Comparison of ENCODE assay signal across 8 cellular contexts in the genomic region with DNA sequence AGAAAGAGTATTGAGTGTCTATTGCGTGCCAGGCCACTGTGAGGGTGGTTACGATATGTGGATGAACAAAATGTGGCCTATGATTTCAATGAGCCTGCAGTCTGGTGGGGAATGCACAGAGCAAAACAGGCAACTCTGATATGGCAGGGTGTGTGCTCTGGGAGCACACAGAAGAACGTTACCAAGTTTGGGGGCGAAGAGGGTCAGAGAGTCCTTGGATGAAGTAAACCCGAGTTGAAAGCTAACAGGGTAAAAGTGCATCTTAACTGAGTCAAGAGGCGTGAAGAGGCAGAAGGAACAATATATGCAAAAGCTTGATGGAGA. TPM values are rescaled to one million over a fixed set of nuclear protein-coding genes. Genes with fewer than 3 reads are reported as not detected.
DNase-seq lines count a peak whose midpoint lies in the region; ATAC-seq, FAIRE-seq and TF ChIP-seq lines count a peak whose summit lies in the region.

No MANE protein-coding gene starts in this region.

- intact Hi-C loops in colonic mucosa (cut with DNase I) = loop anchor here (5.0 kb wide), 1 partner anchor 98 kb away; no protein-coding TSS in a partner anchor

- peaks cover 0 to 3% (median 0%) of the 10 kb centered on the region in 7 donors for H3K9me3 Mint-ChIP-seq in CD4-positive, CD25-positive, alpha-beta regulatory T cell
- peaks cover 0 to 6% (median 0%) of the 10 kb centered on the region in 7 donors for H3K9me3 Mint-ChIP-seq in naive B cell

- no peaks in the 10 kb centered on the region for H3K27me3 Mint-ChIP-seq in CD4-positive, CD25-positive, alpha-beta regulatory T cell
- no peaks in the 10 kb centered on the region for H3K27me3 Mint-ChIP-seq in naive B cell

- no peak for ATAC-seq in CD4-positive, CD25-positive, alpha-beta regulatory T cell (ENCODE audit: low read depth in 2 of 2)
- peak in 1 of 2 donors; percentile 3 for ATAC-seq in naive B cell (ENCODE audit: low read depth in 2 of 2)
- no peak for ATAC-seq in GM21423 (IDR thresholded peaks at IDR 0.05; ENCODE audit: unreplicated experiment)

- no peaks in the 10 kb centered on the region for H3K9me3 ChIP-seq in CD4-positive, CD25-positive, alpha-beta regulatory T cell (ENCODE audit: control insufficient read depth in 2 of 2, low read length in 2 of 2)
- H3K9me3 ChIP-seq in HUES64 (ENCODE audit: insufficient read depth, low read depth, low read length) (no peaks in the 10 kb centered on the region), colonic mucosa (no peaks in the 10 kb centered on the region)

- no peak for TF ChIP-seq CTCF in colonic mucosa (IDR thresholded peaks at IDR 0.05)

- peaks cover 9 to 31% (median 11%) of the 10 kb centered on the region in 4 donors for H3K4me1 Mint-ChIP-seq in CD4-positive, CD25-positive, alpha-beta regulatory T cell
- H3K4me1 Mint-ChIP-seq in naive B cell = peaks cover 9 to 22% (median 14%) of the 10 kb centered on the region in 3 donors

- H3K9ac ChIP-seq in HUES64 (ENCODE audit: low read depth, low read length) (peak overlapping the region; percentile 87), colonic mucosa (ENCODE audit: low read depth in 2 of 2, low read length in 2 of 2) (peak overlapping the region; percentile 72 to 75)

- no peak for TF ChIP-seq POLR2A in GM12892 (IDR thresholded peaks at IDR 0.05; ENCODE audit: low read depth, low read length)

- H3K4me3 ChIP-seq in CD4-positive, CD25-positive, alpha-beta regulatory T cell (ENCODE audit: low read depth, low read length) = peak overlapping the region; percentile 93
- H3K4me3 ChIP-seq in HUES64 (ENCODE audit: low read length) (peak overlapping the region; percentile 90), colonic mucosa (peak overlapping the region; percentile 52)

- peaks cover 7% of the 10 kb centered on the region for H3K36me3 ChIP-seq in CD4-positive, CD25-positive, alpha-beta regulatory T cell (ENCODE audit: control insufficient read depth, insufficient read depth, low read length)
- H3K36me3 ChIP-seq in HUES64 (ENCODE audit: insufficient read depth, low read length) (no peaks in the 10 kb centered on the region), colonic mucosa (no peaks in the 10 kb centered on the region)

- no peak for FAIRE-seq in GM12892 (lab: Jason Lieb, UNC)

- WGBS in HUES64 = 63% methylated on average over 6 of the region's 6 CpGs

- H3K27ac Mint-ChIP-seq in CD4-positive, CD25-positive, alpha-beta regulatory T cell = peak overlapping the region; percentile 99 to 100 (median 100)
- H3K27ac Mint-ChIP-seq in naive B cell = peak overlapping the region; percentile 98 to 100 (median 100)

- H3K27me3 ChIP-seq in CD4-positive, CD25-positive, alpha-beta regulatory T cell (ENCODE audit: control insufficient read depth, insufficient read depth, low read length) = no peaks in the 10 kb centered on the region
- H3K27me3 ChIP-seq in HUES64 (ENCODE audit: insufficient read depth, low read length) (no peaks in the 10 kb centered on the region), colonic mucosa (no peaks in the 10 kb centered on the region)

- peak overlapping the region; percentile 99 for H3K27ac ChIP-seq in CD4-positive, CD25-positive, alpha-beta regulatory T cell (ENCODE audit: insufficient read depth, low read length, poor library complexity, severe bottlenecking)
- H3K27ac ChIP-seq in HUES64 (ENCODE audit: low read depth, low read length) (peak overlapping the region; percentile 93), colonic mucosa (peak overlapping the region; percentile 91)

- peak overlapping the region; percentile 94 to 95 (median 94) for H3K4me3 Mint-ChIP-seq in CD4-positive, CD25-positive, alpha-beta regulatory T cell
- H3K4me3 Mint-ChIP-seq in naive B cell = peak overlapping the region; percentile 82 to 100 (median 96)

- H3K36me3 Mint-ChIP-seq in CD4-positive, CD25-positive, alpha-beta regulatory T cell = peaks cover 20% of the 10 kb centered on the region
- H3K36me3 Mint-ChIP-seq in naive B cell = no peaks in the 10 kb centered on the region

- peaks cover 16% of the 10 kb centered on the region for H3K4me1 ChIP-seq in CD4-positive, CD25-positive, alpha-beta regulatory T cell (ENCODE audit: control insufficient read depth, insufficient read depth, low read length, poor library complexity, severe bottlenecking)
- H3K4me1 ChIP-seq in HUES64 (ENCODE audit: insufficient read depth, low read length) (0 out of 2 replicates have a peak, but pooled peaks cover 6% of the 10 kb centered on the region), colonic mucosa (no peaks in the 10 kb centered on the region)

- DNase-seq in CD4-positive, CD25-positive, alpha-beta regulatory T cell = no peak
- DNase-seq in colonic mucosa (no peak), naive B cell (no peak), iPS-NIHi11 (ENCODE audit: low spot score) (no peak), GM12892 (ENCODE audit: insufficient read length) (no peak), DMS53 treated with DMSO at 0.1 percent for 48 hours (lab: John Stamatoyannopoulos, UW; ENCODE audit: unreplicated experiment) (no peak)

RNA-seq across cellular contexts. Expression of gene CFAP68, which starts 0.3 kb away (rescaled TPM):
- total RNA-seq in CD4-positive, CD25-positive, alpha-beta regulatory T cell = 8.3 TPM
- 10 to 100 TPM; 24.6 to 44.6 (median 27.4) TPM for polyA plus RNA-seq in CD4-positive, CD25-positive, alpha-beta regulatory T cell
- polyA plus RNA-seq in HUES64 (2013, experiment 1 of 2) = 33.5 TPM
- polyA plus RNA-seq in HUES64 (2013, experiment 2 of 2) = 42.2 TPM
- total RNA-seq in colonic mucosa = 10 to 100 TPM; 18.8 to 20.0 TPM
- polyA plus RNA-seq in naive B cell (ENCODE audit: low read depth in 6 of 6) = 10 to 100 TPM; 14.3 to 28.3 (median 18.5) TPM
- 101 TPM for polyA plus RNA-seq in GM12892 (2012; ENCODE audit: missing spikeins)

RNA-seq across cellular contexts. Expression of gene FDXACB1, which starts 0.6 kb away (rescaled TPM):
- total RNA-seq in CD4-positive, CD25-positive, alpha-beta regulatory T cell = 2.7 TPM
- polyA plus RNA-seq in CD4-positive, CD25-positive, alpha-beta regulatory T cell = 1 to 10 TPM; 5.0 to 8.3 (median 6.1) TPM
- 3.0 TPM for polyA plus RNA-seq in HUES64 (2013, experiment 1 of 2)
- 3.3 TPM for polyA plus RNA-seq in HUES64 (2013, experiment 2 of 2)
- total RNA-seq in colonic mucosa = 1 to 10 TPM; 1.6 to 2.1 TPM
- 10 to 100 TPM in 1 of 6 donors, 1 to 10 TPM in 5; 3.0 to 10.6 (median 6.0) TPM for polyA plus RNA-seq in naive B cell (ENCODE audit: low read depth in 6 of 6)
- polyA plus RNA-seq in GM12892 (2012; ENCODE audit: missing spikeins) = 5.6 TPM

RNA-seq across cellular contexts. Expression of gene ALG9, which starts 8.2 kb away (rescaled TPM):
- 30.6 TPM for total RNA-seq in CD4-positive, CD25-positive, alpha-beta regulatory T cell
- 10 to 100 TPM; 13.9 to 18.4 (median 15.4) TPM for polyA plus RNA-seq in CD4-positive, CD25-positive, alpha-beta regulatory T cell
- 20.7 TPM for polyA plus RNA-seq in HUES64 (2013, experiment 1 of 2)
- 23.4 TPM for polyA plus RNA-seq in HUES64 (2013, experiment 2 of 2)
- 10 to 100 TPM; 23.2 to 25.2 TPM for total RNA-seq in colonic mucosa
- polyA plus RNA-seq in naive B cell (ENCODE audit: low read depth in 6 of 6) = 10 to 100 TPM; 12.7 to 36.5 (median 14.9) TPM
- polyA plus RNA-seq in GM12892 (2012; ENCODE audit: missing spikeins) = 23.2 TPM

RNA-seq across cellular contexts. Expression of gene CRYAB, which starts 32.0 kb away (rescaled TPM):
- not detected for total RNA-seq in CD4-positive, CD25-positive, alpha-beta regulatory T cell
- polyA plus RNA-seq in CD4-positive, CD25-positive, alpha-beta regulatory T cell = not detected
- polyA plus RNA-seq in HUES64 (2013, experiment 1 of 2) = 1.5 TPM
- polyA plus RNA-seq in HUES64 (2013, experiment 2 of 2) = 5.8 TPM
- 100 to 1,000 TPM in 1 of 2 donors, 10 to 100 TPM in 1; 10.6 to 166 TPM for total RNA-seq in colonic mucosa
- polyA plus RNA-seq in naive B cell (ENCODE audit: low read depth in 6 of 6) = not detected
- polyA plus RNA-seq in GM12892 (2012; ENCODE audit: missing spikeins) = 0.40 TPM

RNA-seq across cellular contexts. Expression of gene HSPB2, which starts 32.9 kb away (rescaled TPM):
- total RNA-seq in CD4-positive, CD25-positive, alpha-beta regulatory T cell = not detected
- polyA plus RNA-seq in CD4-positive, CD25-positive, alpha-beta regulatory T cell = not detected
- polyA plus RNA-seq in HUES64 (2013, experiment 1 of 2) = 0.35 TPM
- polyA plus RNA-seq in HUES64 (2013, experiment 2 of 2) = not detected
- total RNA-seq in colonic mucosa = 1 to 10 TPM in 1 of 2 donors, under 1 TPM in 1; 0.25 to 2.2 TPM
- not detected for polyA plus RNA-seq in naive B cell (ENCODE audit: low read depth in 6 of 6)
- not detected for polyA plus RNA-seq in GM12892 (2012; ENCODE audit: missing spikeins)
